8 cellular contexts compared by ENCODE assay signal in the genomic region with DNA sequence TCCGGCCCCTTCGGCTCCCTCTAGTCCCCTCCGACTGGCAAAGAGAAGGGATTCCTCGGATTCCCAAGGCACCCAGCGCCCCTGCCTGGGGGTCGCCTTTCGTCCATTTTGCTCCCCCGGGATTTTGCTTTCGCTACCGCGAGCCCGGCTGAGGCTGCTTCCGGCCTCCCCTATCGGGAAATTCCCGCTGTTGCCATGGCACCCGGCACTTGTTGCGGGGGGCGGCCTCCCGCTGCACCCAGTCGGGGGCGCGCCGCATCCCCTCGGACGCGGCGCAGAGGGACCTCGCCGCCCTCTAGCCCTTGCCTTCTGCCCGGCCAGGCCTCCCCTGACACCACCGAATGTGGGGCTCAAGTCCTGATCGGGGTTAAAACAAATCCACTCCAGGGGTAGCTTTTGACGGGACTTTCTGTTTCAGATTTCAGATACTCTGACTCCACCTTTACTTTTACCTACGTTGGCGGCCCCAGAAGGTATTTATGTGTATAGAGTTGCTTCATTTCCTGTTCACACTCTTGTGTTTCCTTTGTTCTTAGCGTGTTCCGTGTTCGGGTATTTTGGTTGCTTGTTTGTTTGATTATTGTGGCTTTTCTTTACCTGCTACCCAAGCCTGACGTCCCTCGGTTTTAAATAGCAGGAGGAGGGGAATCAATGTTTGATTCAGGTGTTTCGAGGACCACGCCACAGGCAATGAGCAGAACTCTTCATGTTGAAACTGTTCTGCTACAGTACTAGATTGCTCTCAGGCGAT. TPM values are rescaled to one million over a fixed set of nuclear protein-coding genes. Genes with fewer than 3 reads are reported as not detected.
DNase-seq lines count a peak whose midpoint lies in the region; ATAC-seq and TF ChIP-seq lines count a peak whose summit lies in the region.

No MANE protein-coding gene starts in this region.

- DNase-seq in GM10266 (ENCODE audit: extremely low spot score) (peak; percentile 79), GM23338 (ENCODE audit: low spot score) (peak; percentile 92), LNCaP clone FGC (ENCODE audit: low read depth) (no peak), UCSD-AML1 (lab: John Stamatoyannopoulos, UW; ENCODE audit: unreplicated experiment) (peak; percentile 16), breast epithelium (ENCODE audit: low spot score in 2 of 2) (peak; percentile 30 to 54), kidney glomerular epithelial cell (lab: John Stamatoyannopoulos, UW) (peak; percentile 66), GM19238 (ENCODE audit: insufficient read length, low spot score) (no peak)
- peak; percentile 86 to 89 for DNase-seq in stimulated activated CD4-positive, alpha-beta T cell treated with anti-CD3 and anti-CD28 coated beads, Interleukin-2, amount 100 ng/mL, for 24 hours

- TF ChIP-seq POLR2A in breast epithelium (IDR thresholded peaks at IDR 0.05), result no peak

- no peak overlapping the region for H2AFZ ChIP-seq in GM23338

- TF ChIP-seq CTCF in GM10266 (IDR thresholded peaks at IDR 0.05; ENCODE audit: control insufficient read depth, insufficient read depth, low read depth, missing control alignments) (no peak), GM23338 (conservative IDR thresholded peaks at IDR 0.05; ENCODE audit: low read depth in 2 of 2) (0 out of 4 replicates have a peak, but pooled peaks of 1 of the 2 experiments have one; percentile 1), LNCaP clone FGC (IDR thresholded peaks at IDR 0.05; ENCODE audit: control insufficient read depth, extremely low read depth, insufficient read depth) (no peak), breast epithelium (IDR thresholded peaks at IDR 0.05) (no peak)

- H3K36me3 ChIP-seq in GM23338 (ENCODE audit: insufficient read depth), result no peaks in the 10 kb centered on the region
- no peaks in the 10 kb centered on the region for H3K36me3 ChIP-seq in breast epithelium

- peaks cover 11% of the 10 kb centered on the region; the same call in 1 of the 2 replicates for H3K27me3 ChIP-seq in GM23338 (ENCODE audit: insufficient read depth)
- H3K27me3 ChIP-seq in breast epithelium, result no peaks in the 10 kb centered on the region

- H3K79me2 ChIP-seq in GM23338 (replicated peaks; ENCODE audit: insufficient read depth), result peaks cover 49% of the 10 kb centered on the region

- H3K9me3 ChIP-seq in breast epithelium, result no peaks in the 10 kb centered on the region

- peak overlapping the region; percentile 99 for H3K4me3 Mint-ChIP-seq in GM23338

- H3K9me3 Mint-ChIP-seq in GM23338, result no peaks in the 10 kb centered on the region

- H3K4me3 ChIP-seq in GM23338, result peak overlapping the region; percentile 57
- H3K4me3 ChIP-seq in LNCaP clone FGC (ENCODE audit: low read depth, low read length), result peak overlapping the region; percentile 71
- peak overlapping the region; percentile 61 to 85 (median 78) for H3K4me3 ChIP-seq in breast epithelium

- H3K36me3 Mint-ChIP-seq in GM23338 (ENCODE audit: low read depth), result 0 out of 3 replicates have a peak, but pooled peaks cover 10% of the 10 kb centered on the region

- H3K27ac Mint-ChIP-seq in GM23338, result peak overlapping the region; percentile 99

- H3K4me1 Mint-ChIP-seq in GM23338, result peaks cover 47% of the 10 kb centered on the region

- peaks cover 6% of the 10 kb centered on the region; the same call in 1 of the 2 replicates for H4K20me1 ChIP-seq in GM23338 (replicated peaks; ENCODE audit: insufficient read depth)

- intact Hi-C loops in breast epithelium (cut with DNase I; ENCODE audit: low total_unique reads), result no loop called here

- H3K4me2 ChIP-seq in GM23338, result peak overlapping the region; percentile 80

- peak; percentile 78 for ATAC-seq in GM23338

- peaks cover 20% of the 10 kb centered on the region for H3K27me3 Mint-ChIP-seq in GM23338 (ENCODE audit: insufficient read depth, low read depth, poor library complexity)

- H3K9me2 ChIP-seq in GM23338 (ENCODE audit: insufficient read depth), result no peaks in the 10 kb centered on the region

- peaks cover 33% of the 10 kb centered on the region for H3K4me1 ChIP-seq in GM23338 (ENCODE audit: insufficient read depth)
- no peaks in the 10 kb centered on the region for H3K4me1 ChIP-seq in breast epithelium

- H3K27ac ChIP-seq in GM23338 (ENCODE audit: low read depth) (peak overlapping the region; percentile 98), breast epithelium (peak overlapping the region; percentile 77 to 91)

- H3F3A ChIP-seq in GM23338 (replicated peaks; ENCODE audit: low read depth), result no peaks in the 10 kb centered on the region

TF ChIP-seq in GM23338, 12 proteins besides CTCF, POLR2A, EP300 and RAD21 (continues in another document):
- no peak for TF ChIP-seq ZNF331 (CRISPR knock-in tag; IDR thresholded peaks at IDR 0.05; ENCODE audit: low read depth)
- no peak for TF ChIP-seq JUNB (IDR thresholded peaks at IDR 0.05; ENCODE audit: unreplicated experiment)
- peak; percentile 42 for TF ChIP-seq POLR2AphosphoS5 (IDR thresholded peaks at IDR 0.05; ENCODE audit: low read depth)
- TF ChIP-seq EZH2phosphoT487 (IDR thresholded peaks at IDR 0.05; ENCODE audit: unreplicated experiment), result no peak
- TF ChIP-seq EZH2 (IDR thresholded peaks at IDR 0.05; ENCODE audit: low read depth, unreplicated experiment), result no peak
- TF ChIP-seq CREB1 (CRISPR knock-in tag; IDR thresholded peaks at IDR 0.05; ENCODE audit: low read depth), result no peak
- TF ChIP-seq, protein P1, sequence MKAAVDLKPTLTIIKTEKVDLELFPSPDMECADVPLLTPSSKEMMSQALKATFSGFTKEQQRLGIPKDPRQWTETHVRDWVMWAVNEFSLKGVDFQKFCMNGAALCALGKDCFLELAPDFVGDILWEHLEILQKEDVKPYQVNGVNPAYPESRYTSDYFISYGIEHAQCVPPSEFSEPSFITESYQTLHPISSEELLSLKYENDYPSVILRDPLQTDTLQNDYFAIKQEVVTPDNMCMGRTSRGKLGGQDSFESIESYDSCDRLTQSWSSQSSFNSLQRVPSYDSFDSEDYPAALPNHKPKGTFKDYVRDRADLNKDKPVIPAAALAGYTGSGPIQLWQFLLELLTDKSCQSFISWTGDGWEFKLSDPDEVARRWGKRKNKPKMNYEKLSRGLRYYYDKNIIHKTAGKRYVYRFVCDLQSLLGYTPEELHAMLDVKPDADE (IDR thresholded peaks at IDR 0.05), result peak; percentile 21; the same call in 1 of the 2 replicates
- TF ChIP-seq, protein P2, sequence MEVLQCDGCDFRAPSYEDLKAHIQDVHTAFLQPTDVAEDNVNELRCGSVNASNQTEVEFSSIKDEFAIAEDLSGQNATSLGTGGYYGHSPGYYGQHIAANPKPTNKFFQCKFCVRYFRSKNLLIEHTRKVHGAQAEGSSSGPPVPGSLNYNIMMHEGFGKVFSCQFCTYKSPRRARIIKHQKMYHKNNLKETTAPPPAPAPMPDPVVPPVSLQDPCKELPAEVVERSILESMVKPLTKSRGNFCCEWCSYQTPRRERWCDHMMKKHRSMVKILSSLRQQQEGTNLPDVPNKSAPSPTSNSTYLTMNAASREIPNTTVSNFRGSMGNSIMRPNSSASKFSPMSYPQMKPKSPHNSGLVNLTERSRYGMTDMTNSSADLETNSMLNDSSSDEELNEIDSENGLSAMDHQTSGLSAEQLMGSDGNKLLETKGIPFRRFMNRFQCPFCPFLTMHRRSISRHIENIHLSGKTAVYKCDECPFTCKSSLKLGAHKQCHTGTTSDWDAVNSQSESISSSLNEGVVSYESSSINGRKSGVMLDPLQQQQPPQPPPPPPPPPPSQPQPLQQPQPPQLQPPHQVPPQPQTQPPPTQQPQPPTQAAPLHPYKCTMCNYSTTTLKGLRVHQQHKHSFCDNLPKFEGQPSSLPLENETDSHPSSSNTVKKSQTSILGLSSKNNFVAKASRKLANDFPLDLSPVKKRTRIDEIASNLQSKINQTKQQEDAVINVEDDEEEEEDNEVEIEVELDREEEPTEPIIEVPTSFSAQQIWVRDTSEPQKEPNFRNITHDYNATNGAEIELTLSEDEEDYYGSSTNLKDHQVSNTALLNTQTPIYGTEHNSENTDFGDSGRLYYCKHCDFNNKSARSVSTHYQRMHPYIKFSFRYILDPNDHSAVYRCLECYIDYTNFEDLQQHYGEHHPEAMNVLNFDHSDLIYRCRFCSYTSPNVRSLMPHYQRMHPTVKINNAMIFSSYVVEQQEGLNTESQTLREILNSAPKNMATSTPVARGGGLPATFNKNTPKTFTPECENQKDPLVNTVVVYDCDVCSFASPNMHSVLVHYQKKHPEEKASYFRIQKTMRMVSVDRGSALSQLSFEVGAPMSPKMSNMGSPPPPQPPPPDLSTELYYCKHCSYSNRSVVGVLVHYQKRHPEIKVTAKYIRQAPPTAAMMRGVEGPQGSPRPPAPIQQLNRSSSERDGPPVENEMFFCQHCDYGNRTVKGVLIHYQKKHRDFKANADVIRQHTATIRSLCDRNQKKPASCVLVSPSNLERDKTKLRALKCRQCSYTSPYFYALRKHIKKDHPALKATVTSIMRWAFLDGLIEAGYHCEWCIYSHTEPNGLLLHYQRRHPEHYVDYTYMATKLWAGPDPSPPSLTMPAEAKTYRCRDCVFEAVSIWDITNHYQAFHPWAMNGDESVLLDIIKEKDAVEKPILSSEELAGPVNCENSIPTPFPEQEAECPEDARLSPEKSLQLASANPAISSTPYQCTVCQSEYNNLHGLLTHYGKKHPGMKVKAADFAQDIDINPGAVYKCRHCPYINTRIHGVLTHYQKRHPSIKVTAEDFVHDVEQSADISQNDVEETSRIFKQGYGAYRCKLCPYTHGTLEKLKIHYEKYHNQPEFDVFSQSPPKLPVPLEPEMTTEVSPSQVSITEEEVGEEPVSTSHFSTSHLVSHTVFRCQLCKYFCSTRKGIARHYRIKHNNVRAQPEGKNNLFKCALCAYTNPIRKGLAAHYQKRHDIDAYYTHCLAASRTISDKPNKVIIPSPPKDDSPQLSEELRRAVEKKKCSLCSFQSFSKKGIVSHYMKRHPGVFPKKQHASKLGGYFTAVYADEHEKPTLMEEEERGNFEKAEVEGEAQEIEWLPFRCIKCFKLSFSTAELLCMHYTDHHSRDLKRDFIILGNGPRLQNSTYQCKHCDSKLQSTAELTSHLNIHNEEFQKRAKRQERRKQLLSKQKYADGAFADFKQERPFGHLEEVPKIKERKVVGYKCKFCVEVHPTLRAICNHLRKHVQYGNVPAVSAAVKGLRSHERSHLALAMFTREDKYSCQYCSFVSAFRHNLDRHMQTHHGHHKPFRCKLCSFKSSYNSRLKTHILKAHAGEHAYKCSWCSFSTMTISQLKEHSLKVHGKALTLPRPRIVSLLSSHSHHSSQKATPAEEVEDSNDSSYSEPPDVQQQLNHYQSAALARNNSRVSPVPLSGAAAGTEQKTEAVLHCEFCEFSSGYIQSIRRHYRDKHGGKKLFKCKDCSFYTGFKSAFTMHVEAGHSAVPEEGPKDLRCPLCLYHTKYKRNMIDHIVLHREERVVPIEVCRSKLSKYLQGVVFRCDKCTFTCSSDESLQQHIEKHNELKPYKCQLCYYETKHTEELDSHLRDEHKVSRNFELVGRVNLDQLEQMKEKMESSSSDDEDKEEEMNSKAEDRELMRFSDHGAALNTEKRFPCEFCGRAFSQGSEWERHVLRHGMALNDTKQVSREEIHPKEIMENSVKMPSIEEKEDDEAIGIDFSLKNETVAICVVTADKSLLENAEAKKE (CRISPR knock-in tag; IDR thresholded peaks at IDR 0.05), result no peak

RNA-seq across cellular contexts. Expression of a gene that starts 1.4 kb away (rescaled TPM):
- total RNA-seq in GM23338 (2014; rRNA removed; shearing (Covaris generic)), result 21.8 and 25.0 TPM in 2 replicates
- 12.6 and 13.0 TPM in 2 replicates for polyA plus RNA-seq in GM23338 (2016; fragmentation: Nextera tagmentation; extraction: Ambion mirVana)
- 10 to 100 TPM; 24.3 to 41.7 (median 26.2) TPM for total RNA-seq in breast epithelium

Comparison
In these comparisons a context has a peak if more than half of its experiments do, and no peak if none do; other contexts are left out.
1. DNase-seq: peak in GM10266 (single experiment), GM23338 (single experiment), UCSD-AML1 (single experiment), breast epithelium (2 of 2), kidney glomerular epithelial cell (single experiment) and stimulated activated CD4-positive, alpha-beta T cell treated with anti-CD3 and anti-CD28 coated beads, Interleukin-2, amount 100 ng/mL, for 24 hours (2 of 2); none in LNCaP clone FGC (single experiment) and GM19238 (single experiment).
2. Peak in every context shown above with its lines, with median percentiles within 50 percentile points of each other: H3K4me3 ChIP-seq.